19 cellular contexts compared by ENCODE assay signal in the genomic region with DNA sequence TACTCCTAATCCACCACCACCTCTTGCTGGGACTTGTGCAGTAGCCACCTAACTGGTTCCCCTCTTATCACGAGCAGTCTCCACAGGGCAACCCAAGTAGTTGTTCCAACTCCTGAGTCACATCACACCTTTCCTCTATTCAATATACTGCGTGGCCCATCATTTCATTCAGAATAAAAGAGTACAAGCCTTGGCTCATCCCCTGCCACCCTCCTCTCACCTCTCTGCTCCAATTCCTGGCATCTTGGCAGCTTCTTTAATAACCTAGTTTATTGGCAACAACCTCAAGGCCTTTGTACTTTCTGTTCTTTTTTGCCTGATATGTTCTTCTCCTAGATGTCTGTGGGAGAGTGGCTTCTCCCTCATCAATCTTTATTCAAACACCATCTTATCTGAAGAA.
"Had no signal": no experiment of that assay in that cellular context is flagged by ENCODE, and none has a peak within 500 bp of the region (broad histone marks: within the 10 kb centered on the region; RNA-seq: fewer than 3 reads in every experiment).

No MANE protein-coding gene starts in this region.

- H3K36me3 ChIP-seq: colonic mucosa, right atrium auricular region, sigmoid colon, thyroid gland, upper lobe of left lung, uterus had no signal

- H3K4me3 ChIP-seq: colonic mucosa, heart right ventricle, right atrium auricular region, sigmoid colon, thyroid gland, upper lobe of left lung, uterus had no signal

- H3K4me1 ChIP-seq: colonic mucosa, right atrium auricular region, sigmoid colon, uterus had no signal

- H3K9me3 ChIP-seq: colonic mucosa, right atrium auricular region, sigmoid colon, thyroid gland, upper lobe of left lung, uterus had no signal

- ATAC-seq: heart right ventricle had no signal

- H3K27me3 ChIP-seq: colonic mucosa, heart right ventricle, right atrium auricular region, sigmoid colon, thyroid gland, upper lobe of left lung, uterus had no signal

- DNase-seq: colonic mucosa; effector CD4-positive, alpha-beta T cell; endodermal cell; erythroblast; heart right ventricle; hypothalamus; kidney glomerular epithelial cell; mesendoderm; naive B cell; occipital lobe; sigmoid colon; small intestine; stimulated activated CD4-positive, alpha-beta T cell treated with anti-CD3 and anti-CD28 coated beads, Interleukin-12 subunit alpha, Interleukin-12 subunit beta, amount 100 ng/mL, for 4 hours; stimulated activated naive CD4-positive, alpha-beta T cell treated with Interleukin-2 at 50 U/mL for 16 hours; thyroid gland; upper lobe of left lung; uterus had no signal

- H3K27ac ChIP-seq: colonic mucosa, heart right ventricle, parathyroid adenoma, right atrium auricular region, sigmoid colon, thyroid gland, upper lobe of left lung, uterus had no signal
